25 cellular contexts compared by ENCODE assay signal in the genomic region with DNA sequence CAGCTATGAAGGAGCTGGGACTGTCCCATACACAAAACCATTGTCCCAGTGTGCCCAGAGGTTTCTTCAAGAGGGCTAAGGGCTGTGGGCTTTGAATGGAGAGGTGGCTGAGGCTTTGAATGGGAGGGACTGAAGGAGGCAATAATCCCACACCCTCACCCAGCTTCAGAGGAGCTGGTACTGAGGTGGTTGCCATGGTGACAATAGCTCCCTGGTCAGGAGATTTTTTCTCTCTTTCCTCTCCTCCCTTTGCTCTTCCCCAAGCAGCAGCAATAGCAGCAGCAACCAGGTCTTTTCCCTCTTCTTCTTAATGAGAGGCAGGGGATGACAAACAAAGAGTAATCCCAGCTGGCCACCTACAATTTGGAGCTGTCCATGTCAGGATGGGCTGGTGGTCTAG. TPM values are rescaled to one million over a fixed set of nuclear protein-coding genes. Genes with fewer than 3 reads are reported as not detected.
A peak's percentile ranks its signal among the peaks of the same experiment; 100 is the strongest.
DNase-seq lines count a peak whose midpoint lies in the region; ATAC-seq, FAIRE-seq and TF ChIP-seq lines count a peak whose summit lies in the region.
"Had no signal": no experiment of that assay in that cellular context is flagged by ENCODE, and none has a peak within 500 bp of the region (broad histone marks: within the 10 kb centered on the region; RNA-seq: fewer than 3 reads in every experiment).

No MANE protein-coding gene starts in this region.

- DNase-seq in NCI-H2029 (lab: John Stamatoyannopoulos, UW) = peak; percentile 64
- DNase-seq in NCI-H2029 treated with DMSO at 0.1 percent for 48 hours (lab: John Stamatoyannopoulos, UW) = no peak
- no peak for DNase-seq in GM12892 (ENCODE audit: insufficient read length)
- DNase-seq in T-helper 17 cell = no peak
- no peak for DNase-seq in natural killer cell treated with Interleukin-12 subunit alpha and Interleukin-12 subunit beta and Interleukin-15 and Interleukin-18, amount 100 ng/mL, for 72 hours (ENCODE audit: low spot score)
- DNase-seq in type B pancreatic cell (ENCODE audit: extremely low spot score, unreplicated experiment) = no peak
- no peak for DNase-seq in NOMO-1 treated with dmso at 0.1 percent for 144 hours (lab: John Stamatoyannopoulos, UW; ENCODE audit: unreplicated experiment)
- DNase-seq: ACHN; activated gamma-delta T cell treated with Interleukin-2 at 50 U/mL for 16 hours; Caco-2; dermis blood vessel endothelial cell; NCI-H1930; NK-92 treated with Interleukin-12 subunit alpha and Interleukin-12 subunit beta, amount 100 ng/mL, for 24 hours had no signal

- H3K36me3 Mint-ChIP-seq in T-helper 17 cell (ENCODE audit: low read depth) = peaks cover 6% of the 10 kb centered on the region
- no peaks in the 10 kb centered on the region for H3K36me3 Mint-ChIP-seq in natural killer cell treated with Interleukin-12 subunit alpha and Interleukin-12 subunit beta and Interleukin-15 and Interleukin-18, amount 100 ng/mL, for 72 hours
- no peaks in the 10 kb centered on the region for H3K36me3 Mint-ChIP-seq in type B pancreatic cell
- H3K36me3 Mint-ChIP-seq: WTC11 had no signal

- no peaks in the 10 kb centered on the region for H3K9me3 Mint-ChIP-seq in natural killer cell treated with Interleukin-12 subunit alpha and Interleukin-12 subunit beta and Interleukin-15 and Interleukin-18, amount 100 ng/mL, for 72 hours
- H3K9me3 Mint-ChIP-seq in type B pancreatic cell = no peaks in the 10 kb centered on the region
- H3K9me3 Mint-ChIP-seq: stimulated activated naive CD8-positive, alpha-beta T cell treated with anti-CD3 and anti-CD28 coated beads, Interleukin-15, Interleukin-2, amounts not matched to agents 100 ng/mL and 50 ng/mL, for 24 hours; T-helper 1 cell treated with Interleukin-12 subunit alpha and Interleukin-12 subunit beta and Interleukin-4 antibody, amounts not matched to agents 30 μg/mL and 1 μg/mL, for 36 hours; WTC11 had no signal

- no peak for TF ChIP-seq POLR2A in GM12892 (IDR thresholded peaks at IDR 0.05; ENCODE audit: low read depth, low read length)

- no peak for TF ChIP-seq CTCF in type B pancreatic cell (conservative IDR thresholded peaks at IDR 0.05)

- H3K9me3 ChIP-seq in T-helper 17 cell (ENCODE audit: control insufficient read depth, low read length, poor library complexity, severe bottlenecking) = no peaks in the 10 kb centered on the region
- H3K9me3 ChIP-seq: Caco-2, HAP-1 had no signal

- H3K4me1 Mint-ChIP-seq in T-helper 17 cell = peaks cover 44% of the 10 kb centered on the region
- peaks cover 16 to 25% of the 10 kb centered on the region in 2 donors for H3K4me1 Mint-ChIP-seq in natural killer cell treated with Interleukin-12 subunit alpha and Interleukin-12 subunit beta and Interleukin-15 and Interleukin-18, amount 100 ng/mL, for 72 hours (ENCODE audit: low read depth in 2 of 2)
- peaks cover 9% of the 10 kb centered on the region for H3K4me1 Mint-ChIP-seq in type B pancreatic cell (ENCODE audit: unreplicated experiment)

- peak overlapping the region; percentile 95 for H3K27ac Mint-ChIP-seq in T-helper 17 cell
- H3K27ac Mint-ChIP-seq in natural killer cell treated with Interleukin-12 subunit alpha and Interleukin-12 subunit beta and Interleukin-15 and Interleukin-18, amount 100 ng/mL, for 72 hours = no peak overlapping the region
- no peak overlapping the region for H3K27ac Mint-ChIP-seq in type B pancreatic cell
- H3K27ac Mint-ChIP-seq: stimulated activated naive CD8-positive, alpha-beta T cell treated with anti-CD3 and anti-CD28 coated beads, Interleukin-15, Interleukin-2, amounts not matched to agents 100 ng/mL and 50 ng/mL, for 24 hours; WTC11 had no signal

- H3K4me3 Mint-ChIP-seq in T-helper 17 cell (peak overlapping the region; percentile 91), type B pancreatic cell (no peak overlapping the region)
- H3K4me3 Mint-ChIP-seq in natural killer cell treated with Interleukin-12 subunit alpha and Interleukin-12 subunit beta and Interleukin-15 and Interleukin-18, amount 100 ng/mL, for 72 hours = peak overlapping the region; percentile 68

- H3K27me3 Mint-ChIP-seq in T-helper 17 cell = peaks cover 8% of the 10 kb centered on the region
- H3K27me3 Mint-ChIP-seq in natural killer cell treated with Interleukin-12 subunit alpha and Interleukin-12 subunit beta and Interleukin-15 and Interleukin-18, amount 100 ng/mL, for 72 hours = peaks cover 35 to 48% of the 10 kb centered on the region in 2 donors
- peaks cover 90% of the 10 kb centered on the region for H3K27me3 Mint-ChIP-seq in type B pancreatic cell

- peak; percentile 44 for FAIRE-seq in GM12892 (lab: Jason Lieb, UNC)
- FAIRE-seq: urothelium cell line had no signal

- ATAC-seq in T-helper 17 cell (no peak), HG02759 (IDR thresholded peaks at IDR 0.05; ENCODE audit: unreplicated experiment) (no peak)
- ATAC-seq in natural killer cell treated with Interleukin-12 subunit alpha and Interleukin-12 subunit beta and Interleukin-15 and Interleukin-18, amount 100 ng/mL, for 72 hours = no peak
- ATAC-seq: Right ventricle myocardium inferior, WTC11 had no signal

RNA-seq across cellular contexts. Expression of a gene that starts 1.6 kb away (rescaled TPM):
- polyA plus RNA-seq in GM12892 (2012; ENCODE audit: missing spikeins) = 1.1 TPM
- total RNA-seq in T-helper 17 cell (10 to 100 TPM; 23.4 to 30.3 TPM), type B pancreatic cell (ENCODE audit: low replicate concordance) (0.21 and 0.53 TPM in 2 replicates)
- total RNA-seq in natural killer cell treated with Interleukin-12 subunit alpha and Interleukin-12 subunit beta and Interleukin-15 and Interleukin-18, amount 100 ng/mL, for 72 hours = under 1 TPM; 0.50 to 0.64 TPM
- total RNA-seq: HT1080, liver, pulmonary artery endothelial cell had no signal
- polyA plus RNA-seq: liver had no signal

RNA-seq across cellular contexts. Expression of a gene that starts 17.7 kb away (rescaled TPM):
- 1.1 TPM for polyA plus RNA-seq in GM12892 (2012; ENCODE audit: missing spikeins)
- under 1 TPM; 0.31 to 0.70 TPM for total RNA-seq in T-helper 17 cell
- total RNA-seq in natural killer cell treated with Interleukin-12 subunit alpha and Interleukin-12 subunit beta and Interleukin-15 and Interleukin-18, amount 100 ng/mL, for 72 hours = 1 to 10 TPM; 4.1 to 9.2 TPM
- 0.43 TPM in 1 of 2 replicates, not detected in the other for total RNA-seq in type B pancreatic cell (ENCODE audit: low replicate concordance)
- total RNA-seq: activated CD8-positive, alpha-beta memory T cell treated with anti-CD3 and anti-CD28 coated beads for 36 hours; Caco-2; dermis blood vessel endothelial cell; epithelial cell of proximal tubule; HT1080; pulmonary artery endothelial cell; WTC11 had no signal

RNA-seq across cellular contexts. Expression of a gene that starts 49.0 kb away (rescaled TPM):
- 78.6 TPM for polyA plus RNA-seq in GM12892 (2012; ENCODE audit: missing spikeins)
- total RNA-seq in T-helper 17 cell = 10 to 100 TPM; 44.8 to 57.5 TPM
- total RNA-seq in natural killer cell treated with Interleukin-12 subunit alpha and Interleukin-12 subunit beta and Interleukin-15 and Interleukin-18, amount 100 ng/mL, for 72 hours = 10 to 100 TPM; 60.0 to 61.2 TPM
- total RNA-seq in type B pancreatic cell (ENCODE audit: low replicate concordance) = 50.0 and 51.7 TPM in 2 replicates

RNA-seq across cellular contexts. Expression of a gene that starts 50.2 kb away (rescaled TPM):
- polyA plus RNA-seq in GM12892 (2012; ENCODE audit: missing spikeins) = 0.11 TPM
- total RNA-seq in T-helper 17 cell (under 1 TPM; 0.10 TPM), type B pancreatic cell (ENCODE audit: low replicate concordance) (0.83 and 4.3 TPM in 2 replicates)
- not detected for total RNA-seq in natural killer cell treated with Interleukin-12 subunit alpha and Interleukin-12 subunit beta and Interleukin-15 and Interleukin-18, amount 100 ng/mL, for 72 hours
- total RNA-seq: HT1080, pulmonary artery endothelial cell had no signal

Comparison
In these comparisons a context has a peak if more than half of its experiments do, and no peak if none do; other contexts are left out.
1. RNA of a gene that starts 1.6 kb away (total RNA-seq): 23.4 to 30.3 TPM in T-helper 17 cell; 0.50 to 0.64 TPM in natural killer cell treated with Interleukin-12 subunit alpha and Interleukin-12 subunit beta and Interleukin-15 and Interleukin-18, amount 100 ng/mL, for 72 hours and 0.21 to 0.53 TPM in type B pancreatic cell; every median in the first group is over 10 times any median in the second.